Comparison of ENCODE assay signal across 25 cellular contexts in the genomic region with DNA sequence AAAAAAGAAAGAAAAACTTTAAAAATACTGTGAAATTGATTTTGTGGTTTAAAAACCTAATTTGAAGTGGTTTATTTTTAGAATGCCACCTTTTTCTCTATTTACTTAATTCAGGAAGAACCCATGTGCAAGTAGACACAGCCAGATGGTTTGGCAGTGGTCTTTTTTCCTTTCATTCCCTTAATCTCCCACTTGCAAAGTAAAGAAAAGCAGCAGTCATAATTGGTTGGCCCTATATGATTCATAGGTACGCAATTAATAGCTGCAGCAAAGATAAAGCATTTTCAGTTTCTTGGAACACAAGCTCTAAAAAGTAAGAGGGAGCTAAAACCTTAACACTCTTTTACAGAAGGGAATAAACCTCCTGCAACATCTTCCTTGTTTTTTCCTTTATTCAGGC.
"Had no signal": no experiment of that assay in that cellular context is flagged by ENCODE, and none has a peak within 500 bp of the region (broad histone marks: within the 10 kb centered on the region; RNA-seq: fewer than 3 reads in every experiment).

No MANE protein-coding gene starts in this region.

- H3K36me3 ChIP-seq: ascending aorta, brain microvascular endothelial cell had no signal

- ATAC-seq: activated CD8-positive, alpha-beta memory T cell treated with anti-CD3 and anti-CD28 coated beads, Interleukin-2, amount 10 ng/mL, durations not matched to agents 7 days and 5 days; T-helper 17 cell; WTC11 had no signal

- H3K27ac ChIP-seq: ascending aorta, brain microvascular endothelial cell, PC-9 had no signal

- H3K4me3 ChIP-seq: ascending aorta, PC-9 had no signal

- H3K4me2 ChIP-seq: PC-9 had no signal

- H3K9me3 ChIP-seq: ascending aorta had no signal

- H2AFZ ChIP-seq: PC-9 had no signal

- H3K27me3 ChIP-seq: ascending aorta, brain microvascular endothelial cell had no signal

- DNase-seq: activated CD4-positive, alpha-beta T cell treated with anti-CD3 and anti-CD28 coated beads for 48 hours; activated CD4-positive, alpha-beta T cell treated with anti-CD3 and anti-CD28 coated beads, Interleukin-2, amount 50 U/mL, for 48 hours; activated CD4-positive, CD25-positive, alpha-beta regulatory T cell treated with anti-CD3 and anti-CD28 coated beads, Interleukin-2, amount 50 U/mL, for 72 hours; activated CD8-positive, alpha-beta memory T cell treated with anti-CD3 and anti-CD28 coated beads, Interleukin-2, amount 10 ng/mL, durations not matched to agents 7 days and 5 days; activated effector memory CD4-positive, alpha-beta T cell treated with Interleukin-2 at 50 U/mL for 16 hours; activated naive CD4-positive, alpha-beta T cell; activated T-cell treated with anti-CD3 and anti-CD28 coated beads, Interleukin-2, amount 50 U/mL, for 24 hours; amniotic stem cell; brain microvascular endothelial cell; IMR-90; Kasumi-1; KBM-7; NCI-H1048; NCI-H1436; NCI-H1694 treated with DMSO at 0.1 percent for 48 hours; NCI-H2029 treated with DMSO at 0.1 percent for 48 hours; NCI-H345; NCI-H510A; NCI-H526 treated with DMSO at 0.1 percent for 48 hours; PC-9; SHP77 treated with DMSO at 0.1 percent for 48 hours; T-helper 17 cell; T-helper 9 cell had no signal
